Comparison of ENCODE assay signal across 15 cellular contexts in genomic region chr11:36711104-36711825, GRCh38.
DNase-seq lines count a peak whose midpoint lies in the region; ATAC-seq and TF ChIP-seq lines count a peak whose summit lies in the region.
"Had no signal": no experiment of that assay in that cellular context is flagged by ENCODE, and none has a peak within 500 bp of the region (broad histone marks: within the 10 kb centered on the region; RNA-seq: fewer than 3 reads in every experiment).

No MANE protein-coding gene starts in this region.

- H3K9me3 ChIP-seq in A673 (ENCODE audit: low read depth, low read length, poor library complexity, severe bottlenecking): no peaks in the 10 kb centered on the region

- H3K4me1 ChIP-seq in A673 (ENCODE audit: insufficient read depth, low read length, poor library complexity, severe bottlenecking): no peaks in the 10 kb centered on the region

- H3K27ac Mint-ChIP-seq in chondrocyte (ENCODE audit: unreplicated experiment): no peak overlapping the region

- H3K36me3 ChIP-seq in A673 (ENCODE audit: insufficient read depth, low read length, poor library complexity, severe bottlenecking): no peaks in the 10 kb centered on the region

- DNase-seq in A673 (ENCODE audit: low spot score): peak; percentile 25
- no peak for DNase-seq in GM13977 (ENCODE audit: low spot score)
- peak; percentile 16 for DNase-seq in M059J (ENCODE audit: low read depth)
- DNase-seq in chondrocyte (ENCODE audit: low spot score): no peak
- no peak for DNase-seq in LoVo (ENCODE audit: low spot score)
- DNase-seq in coronary artery (ENCODE audit: low spot score): no peak
- no peak for DNase-seq in stimulated activated CD4-positive, alpha-beta T cell treated with anti-CD3 and anti-CD28 coated beads, Interleukin-4, amount 100 ng/mL, for 24 hours
- DNase-seq: activated CD8-positive, alpha-beta memory T cell treated with anti-CD3 and anti-CD28 coated beads, Interleukin-2, amount 50 U/mL, for 48 hours; EL; islet precursor cell; NCI-H1436 treated with DMSO at 0.1 percent for 48 hours; stimulated activated CD4-positive, alpha-beta T cell treated with anti-CD3 and anti-CD28 coated beads, Interleukin-4, amount 100 ng/mL, for 4 hours; stimulated activated naive CD4-positive, alpha-beta T cell treated with Interleukin-2 at 50 U/mL for 16 hours had no signal

- BruUV-seq in A673 (replicated peaks; lab: Mats Ljungman, UMichigan): no TSS peak

- no peaks in the 10 kb centered on the region for H3K36me3 Mint-ChIP-seq in chondrocyte (ENCODE audit: low read depth)

- H3K9me3 Mint-ChIP-seq in chondrocyte (ENCODE audit: low read depth): no peaks in the 10 kb centered on the region

- no peak for ATAC-seq in GM21825 (IDR thresholded peaks at IDR 0.05; ENCODE audit: unreplicated experiment)

- H3K27me3 ChIP-seq in A673 (replicated peaks; ENCODE audit: insufficient read depth, low read depth, low read length, poor library complexity): peaks cover 3% of the 10 kb centered on the region

- H3K4me1 Mint-ChIP-seq in chondrocyte (ENCODE audit: low read depth): no peaks in the 10 kb centered on the region

- POLR2A ChIA-PET in A673 (lab: Charles Lee; ENCODE audit: low non-redundant PET): no interaction called here

- intact Hi-C loops in A673 (cut with micrococcal nuclease; ENCODE audit: unreplicated experiment): no loop called here

- TF ChIP-seq CTCF in A673 (conservative IDR thresholded peaks at IDR 0.05; ENCODE audit: low read depth, low read length) (peak; percentile 51), GM13977 (IDR thresholded peaks at IDR 0.05; ENCODE audit: extremely low read depth, insufficient read depth, missing control alignments) (peak; percentile 24), chondrocyte (IDR thresholded peaks at IDR 0.05) (peak; percentile 21), coronary artery (IDR thresholded peaks at IDR 0.05) (no peak)

- CTCF ChIA-PET in A673 (lab: Charles Lee): interaction anchor here (2.0 kb wide), 1 partner anchor 36 kb away, joined by 8 read pairs; no protein-coding TSS in a partner anchor

- no peak overlapping the region for H3K4me3 ChIP-seq in A673 (ENCODE audit: low read depth, low read length, poor library complexity, severe bottlenecking)
- no peak overlapping the region for H3K4me3 ChIP-seq in coronary artery
- H3K4me3 ChIP-seq: SK-N-MC had no signal

- H3K4me3 Mint-ChIP-seq in chondrocyte (ENCODE audit: unreplicated experiment): no peak overlapping the region

- H3K27ac ChIP-seq in A673 (ENCODE audit: low read depth, low read length, poor library complexity, severe bottlenecking) (no peak overlapping the region), coronary artery (no peak overlapping the region)
- H3K27ac ChIP-seq: SK-N-MC had no signal

- H3K27me3 Mint-ChIP-seq in chondrocyte (ENCODE audit: low read depth): peaks cover 52% of the 10 kb centered on the region

- in situ Hi-C loops in GM13977 (cut with MboI; ENCODE audit: low pct_unique_long_range_greater_than_20kb, low sequenced_read_pairs, unreplicated experiment): no loop called here

Comparison
In these comparisons a context has a peak if more than half of its experiments do, and no peak if none do; other contexts are left out.
1. DNase-seq: peak in A673 (single experiment) and M059J (single experiment); none in GM13977 (single experiment), chondrocyte (single experiment), LoVo (single experiment), coronary artery (single experiment) and stimulated activated CD4-positive, alpha-beta T cell treated with anti-CD3 and anti-CD28 coated beads, Interleukin-4, amount 100 ng/mL, for 24 hours (single experiment).